Comparison of ENCODE assay signal across 9 cellular contexts in the genomic region with DNA sequence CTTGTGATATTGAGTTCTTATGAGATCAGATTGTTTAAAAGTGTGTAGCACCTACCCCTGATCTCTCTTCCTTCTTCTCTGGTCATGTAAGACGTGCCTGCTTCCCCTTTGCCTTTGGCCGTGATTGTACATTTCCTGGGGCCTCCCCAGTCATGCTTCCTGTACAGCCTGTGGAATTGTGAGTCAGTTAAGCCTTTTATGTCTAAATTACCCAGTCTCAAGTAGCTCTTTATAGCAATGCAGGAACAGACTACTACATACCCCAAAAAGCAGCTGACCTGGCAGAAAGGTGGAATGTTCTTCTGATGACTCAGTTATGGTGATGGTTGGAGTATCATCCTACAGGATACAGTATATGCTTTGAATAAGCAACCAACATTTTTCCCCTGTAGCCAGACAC. TPM values are rescaled to one million over a fixed set of nuclear protein-coding genes. Genes with fewer than 3 reads are reported as not detected.
DNase-seq lines count a peak whose midpoint lies in the region; ATAC-seq, FAIRE-seq and TF ChIP-seq lines count a peak whose summit lies in the region.
"Had no signal": no experiment of that assay in that cellular context is flagged by ENCODE, and none has a peak within 500 bp of the region (broad histone marks: within the 10 kb centered on the region; RNA-seq: fewer than 3 reads in every experiment).

No MANE protein-coding gene starts in this region.

- H3K4me1 ChIP-seq in mammary epithelial cell (ENCODE audit: insufficient read depth, low read length) (peaks cover 20% of the 10 kb centered on the region), PC-9 (replicated peaks; ENCODE audit: insufficient read depth) (no peaks in the 10 kb centered on the region)
- H3K4me1 ChIP-seq in naive thymus-derived CD4-positive, alpha-beta T cell (ENCODE audit: control insufficient read depth in 2 of 2, insufficient read depth in 2 of 2, low read length in 2 of 2) = no peaks in the 10 kb centered on the region

- no peaks in the 10 kb centered on the region for H3K27me3 Mint-ChIP-seq in naive thymus-derived CD4-positive, alpha-beta T cell

- no peak overlapping the region for H3K4me3 ChIP-seq in NB4 (ENCODE audit: low read depth, low read length)
- no peak overlapping the region for H3K4me3 ChIP-seq in mammary epithelial cell (replicated peaks in 1 of 3; ENCODE audit: insufficient read depth in 1 of 3, low read depth in 2 of 3, low read length in 3 of 3)
- H3K4me3 ChIP-seq in naive thymus-derived CD4-positive, alpha-beta T cell (ENCODE audit: low read length) = no peak overlapping the region
- H3K4me3 ChIP-seq in PC-9 = no peak overlapping the region
- H3K4me3 ChIP-seq: SK-N-MC had no signal

- no peaks in the 10 kb centered on the region for H4K20me1 ChIP-seq in mammary epithelial cell (ENCODE audit: insufficient read depth, low read length)
- no peaks in the 10 kb centered on the region for H4K20me1 ChIP-seq in PC-9 (ENCODE audit: insufficient read depth)

- peak; percentile 25 for FAIRE-seq in D721Med (lab: Jason Lieb, UNC)

- H3K27ac ChIP-seq in mammary epithelial cell (ENCODE audit: insufficient read depth, low read depth, low read length) (peak overlapping the region; percentile 63), PC-9 (no peak overlapping the region)
- H3K27ac ChIP-seq in naive thymus-derived CD4-positive, alpha-beta T cell (ENCODE audit: low read depth, low read length) = no peak overlapping the region
- H3K27ac ChIP-seq: SK-N-MC had no signal

- POLR2A ChIA-PET in naive thymus-derived CD4-positive, alpha-beta T cell (lab: Charles Lee) = interaction anchor here (0.6 to 1.4 kb wide), 2 partner anchors 11 to 94 kb away, joined by 3 to 4 read pairs; partner anchors contain the start of gene MCUB
- POLR2A ChIA-PET in PC-9 (lab: Charles Lee; ENCODE audit: unreplicated experiment) = interaction anchor here (0.6 kb wide), 1 partner anchor 111 kb away, joined by 3 read pairs; no protein-coding TSS in a partner anchor

- 0% methylated on average over 2 of the region's 2 CpGs for WGBS in mammary epithelial cell (ENCODE audit: low coverage, missing lambda C conversion rate)

- CTCF ChIA-PET in mammary epithelial cell (lab: Charles Lee; ENCODE audit: low non-redundant PET) = interaction anchor here (0.6 kb wide), 1 partner anchor 11 kb away, joined by 3 read pairs; the partner anchor contains the start of gene MCUB
- CTCF ChIA-PET in naive thymus-derived CD4-positive, alpha-beta T cell (lab: Charles Lee) = no interaction called here
- CTCF ChIA-PET in PC-9 (lab: Charles Lee) = no interaction called here

- no peak for TF ChIP-seq POLR2A in NB4 (IDR thresholded peaks at IDR 0.05; ENCODE audit: extremely low read depth, insufficient read length)

- no peaks in the 10 kb centered on the region for H3K27me3 ChIP-seq in mammary epithelial cell (ENCODE audit: insufficient read depth, low read length)
- H3K27me3 ChIP-seq in naive thymus-derived CD4-positive, alpha-beta T cell (ENCODE audit: control insufficient read depth in 2 of 2, insufficient read depth in 2 of 2, low read length in 2 of 2) = no peaks in the 10 kb centered on the region
- H3K27me3 ChIP-seq in PC-9 (ENCODE audit: insufficient read depth, low read depth) = no peaks in the 10 kb centered on the region

- in situ Hi-C loops in mammary epithelial cell (cut with MboI; ENCODE audit: low sequenced_read_pairs in 2 of 2) = loop anchor here in 1 of 2 donors (25.0 kb wide), 1 partner anchor 414 kb away; no protein-coding TSS in a partner anchor

- H2AFZ ChIP-seq in mammary epithelial cell (ENCODE audit: low read depth, low read length) (peak overlapping the region; percentile 34), PC-9 (no peak overlapping the region)

- H3K9me2 ChIP-seq in PC-9 (ENCODE audit: insufficient read depth) = no peaks in the 10 kb centered on the region

- intact Hi-C loops in mammary epithelial cell (cut with micrococcal nuclease) (loop anchor here (5.0 to 10.0 kb wide), 2 partner anchors 106 to 426 kb away; no protein-coding TSS in a partner anchor), PC-9 (cut with micrococcal nuclease; ENCODE audit: unreplicated experiment) (no loop called here)
- intact Hi-C loops in naive thymus-derived CD4-positive, alpha-beta T cell (cut with micrococcal nuclease) = loop anchor here in 1 of 2 donors (1.0 kb wide), 1 partner anchor 12 kb away; the partner anchor contains the start of gene MCUB

- TF ChIP-seq CTCF in D721Med (IDR thresholded peaks at IDR 0.05; ENCODE audit: insufficient read depth, missing control alignments) (no peak), NB4 (IDR thresholded peaks at IDR 0.05; ENCODE audit: low read depth, low read length) (no peak), mammary epithelial cell (conservative IDR thresholded peaks at IDR 0.05 in 1 of 2, IDR thresholded peaks at IDR 0.05 in 1 of 2; ENCODE audit: extremely low read depth in 1 of 2, insufficient read depth in 1 of 2, low read depth in 1 of 2, low read length in 2 of 2) (no peak), PC-9 (conservative IDR thresholded peaks at IDR 0.05) (no peak)

- DNase-seq in D721Med (ENCODE audit: insufficient read length, low spot score) (no peak), NB4 (ENCODE audit: low read depth) (peak; percentile 37), mammary epithelial cell (peak; percentile 92), NCI-H524 (lab: John Stamatoyannopoulos, UW) (no peak), NAMALWA (ENCODE audit: low spot score) (no peak), PC-9 (no peak), activated gamma-delta T cell treated with Interleukin-2 at 50 U/mL for 16 hours (no peak)
- DNase-seq in naive thymus-derived CD4-positive, alpha-beta T cell = no peak

- H3K36me3 ChIP-seq in mammary epithelial cell (ENCODE audit: insufficient read depth, low read length) = no peaks in the 10 kb centered on the region
- H3K36me3 ChIP-seq in naive thymus-derived CD4-positive, alpha-beta T cell (ENCODE audit: control insufficient read depth in 2 of 3, insufficient read depth in 3 of 3, low read length in 3 of 3) = no peaks in the 10 kb centered on the region
- no peaks in the 10 kb centered on the region for H3K36me3 ChIP-seq in PC-9 (ENCODE audit: low read depth)

- dilution Hi-C loops in mammary epithelial cell (cut with HindIII; ENCODE audit: low sequenced_read_pairs) = no loop called here

- H3K27ac Mint-ChIP-seq in naive thymus-derived CD4-positive, alpha-beta T cell = peak overlapping the region in 6 of 9 donors; percentile 1 to 73 (median 40)

- no peaks in the 10 kb centered on the region for H3F3A ChIP-seq in PC-9 (ENCODE audit: insufficient read depth, low read depth)

- ATAC-seq in naive thymus-derived CD4-positive, alpha-beta T cell = peak; percentile 88

- peak overlapping the region in 4 of 10 donors; percentile 8 to 55 (median 12) for H3K4me3 Mint-ChIP-seq in naive thymus-derived CD4-positive, alpha-beta T cell

- peak overlapping the region; percentile 48 for H3K4me2 ChIP-seq in mammary epithelial cell (ENCODE audit: insufficient read depth, low read depth, low read length)
- no peak overlapping the region for H3K4me2 ChIP-seq in PC-9

- BruUV-seq in mammary epithelial cell (replicated peaks; lab: Mats Ljungman, UMichigan) (no TSS peak), PC-9 (replicated peaks; lab: Mats Ljungman, UMichigan) (no TSS peak)

- peaks cover 16 to 43% (median 31%) of the 10 kb centered on the region in 5 donors for H3K36me3 Mint-ChIP-seq in naive thymus-derived CD4-positive, alpha-beta T cell

- no peaks in the 10 kb centered on the region for H3K9me3 ChIP-seq in mammary epithelial cell (replicated peaks; ENCODE audit: insufficient read depth, low read length)
- H3K9me3 ChIP-seq in naive thymus-derived CD4-positive, alpha-beta T cell (ENCODE audit: control insufficient read depth in 2 of 3, low read length in 3 of 3) = no peaks in the 10 kb centered on the region
- H3K9me3 ChIP-seq in PC-9 (ENCODE audit: insufficient read depth, low read depth) = no peaks in the 10 kb centered on the region

- peaks cover 0 to 27% (median 5%) of the 10 kb centered on the region in 11 donors for H3K9me3 Mint-ChIP-seq in naive thymus-derived CD4-positive, alpha-beta T cell

- no peaks in the 10 kb centered on the region for H3K79me2 ChIP-seq in mammary epithelial cell (ENCODE audit: insufficient read depth, low read length)
- H3K79me2 ChIP-seq in PC-9 (ENCODE audit: low read depth) = no peaks in the 10 kb centered on the region

- peaks cover 11 to 46% (median 35%) of the 10 kb centered on the region in 7 donors for H3K4me1 Mint-ChIP-seq in naive thymus-derived CD4-positive, alpha-beta T cell

- no peak overlapping the region for H3K9ac ChIP-seq in mammary epithelial cell (ENCODE audit: insufficient read depth, low read length)

RNA-seq across cellular contexts. Expression of gene MCUB, which starts 11.4 kb away (rescaled TPM):
- total RNA-seq in mammary epithelial cell = 10 to 100 TPM in 1 of 2 donors, 1 to 10 TPM in 1; 8.3 to 20.3 TPM
- 27.6 TPM for polyA plus RNA-seq in mammary epithelial cell
- polyA minus RNA-seq in mammary epithelial cell = 11.5 TPM
- 100 to 1,000 TPM in 4 of 5 experiments, 10 to 100 TPM in 1; 83.4 to 177 (median 114) TPM for total RNA-seq in naive thymus-derived CD4-positive, alpha-beta T cell
- polyA plus RNA-seq in naive thymus-derived CD4-positive, alpha-beta T cell = 100 to 1,000 TPM; 191 to 207 TPM
- total RNA-seq in PC-9 (2021) = 15.4 and 17.0 TPM in 2 replicates

Comparison
In these comparisons a context has a peak if more than half of its experiments do, and no peak if none do; other contexts are left out.
1. DNase-seq: peak in NB4 (single experiment) and mammary epithelial cell (single experiment); none in D721Med (single experiment), naive thymus-derived CD4-positive, alpha-beta T cell (0 of 9), NCI-H524 (0 of 2), NAMALWA (single experiment), PC-9 (0 of 2) and activated gamma-delta T cell treated with Interleukin-2 at 50 U/mL for 16 hours (single experiment).